Comparison of ENCODE assay signal across 16 cellular contexts in the genomic region with DNA sequence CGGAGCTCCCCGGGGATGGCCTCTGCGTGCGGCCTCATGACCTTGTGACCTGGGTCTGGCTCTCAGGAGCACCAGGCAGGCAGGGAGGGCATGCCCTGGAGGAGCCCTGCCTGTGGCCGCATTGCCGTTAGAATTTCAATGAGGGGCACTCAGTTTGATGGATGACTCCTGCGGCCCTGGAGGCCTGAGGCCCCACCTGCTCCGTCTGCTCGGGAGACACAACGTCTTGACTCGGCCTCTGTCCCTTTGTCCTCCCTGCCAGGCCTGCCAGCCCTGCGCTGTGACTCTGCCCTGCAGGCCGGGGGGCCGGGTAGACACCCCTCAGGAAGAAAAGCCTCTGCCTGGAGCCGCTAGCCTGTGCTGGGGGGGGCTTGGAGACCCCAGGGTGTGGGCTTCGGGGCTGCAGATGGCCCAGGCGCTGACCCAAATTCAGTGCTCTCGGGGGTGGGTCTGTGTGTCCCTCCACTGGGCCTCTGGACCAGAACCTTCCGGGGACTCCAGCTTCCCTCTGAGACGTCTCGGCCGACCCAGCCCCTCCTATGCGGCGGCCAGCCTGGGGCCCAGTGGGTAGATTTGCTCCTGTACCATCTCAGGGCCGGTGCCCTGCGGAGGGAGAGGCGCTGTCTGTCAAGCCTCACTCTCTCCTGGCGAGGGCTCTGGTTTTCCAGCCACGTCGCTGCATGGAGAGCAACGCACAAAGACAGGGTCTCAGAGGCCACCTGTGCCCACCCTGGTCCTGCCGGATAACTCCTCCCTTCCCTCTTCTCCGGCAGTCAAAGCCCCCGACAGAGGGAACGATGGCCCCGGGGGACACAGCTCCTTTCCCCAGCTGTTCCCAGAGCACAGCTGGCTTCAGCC. TPM values are rescaled to one million over a fixed set of nuclear protein-coding genes. Genes with fewer than 3 reads are reported as not detected.
DNase-seq lines count a peak whose midpoint lies in the region; ATAC-seq and TF ChIP-seq lines count a peak whose summit lies in the region.
"Had no signal": no experiment of that assay in that cellular context is flagged by ENCODE, and none has a peak within 500 bp of the region (broad histone marks: within the 10 kb centered on the region; RNA-seq: fewer than 3 reads in every experiment).

No MANE protein-coding gene starts in this region.

- H3K9me3 Mint-ChIP-seq in glutamatergic neuron (ENCODE audit: unreplicated experiment): peaks cover 7% of the 10 kb centered on the region
- H3K9me3 Mint-ChIP-seq in neural crest cell: no peaks in the 10 kb centered on the region

- ATAC-seq in upper lobe of left lung (ENCODE audit: low FRiP score in 2 of 2): peak; percentile 5 to 14

- H3K4me1 ChIP-seq in upper lobe of left lung: no peaks in the 10 kb centered on the region
- H3K4me1 ChIP-seq in prostate gland (replicated peaks): no peaks in the 10 kb centered on the region

- TF ChIP-seq EP300 in upper lobe of left lung (IDR thresholded peaks at IDR 0.05): no peak

- H3K27me3 Mint-ChIP-seq in glutamatergic neuron (ENCODE audit: unreplicated experiment) (peaks cover 10% of the 10 kb centered on the region), neural crest cell (ENCODE audit: low read depth) (peaks cover 27% of the 10 kb centered on the region)

- TF ChIP-seq POLR2A in upper lobe of left lung (IDR thresholded peaks at IDR 0.05) (no peak), prostate gland (IDR thresholded peaks at IDR 0.05) (no peak)

- H3K36me3 ChIP-seq in upper lobe of left lung: no peaks in the 10 kb centered on the region
- no peaks in the 10 kb centered on the region for H3K36me3 ChIP-seq in prostate gland
- H3K36me3 ChIP-seq: BLaER1 treated with 17β-estradiol and CSF1 and Interleukin-3, amounts not matched to agents 10 nM and 100 nM had no signal

- H3K4me3 Mint-ChIP-seq in glutamatergic neuron (ENCODE audit: unreplicated experiment) (no peak overlapping the region), neural crest cell (peak overlapping the region; percentile 39)

- H3K27ac Mint-ChIP-seq in glutamatergic neuron (ENCODE audit: unreplicated experiment) (peak overlapping the region; percentile 59), neural crest cell (ENCODE audit: unreplicated experiment) (peak overlapping the region; percentile 91)

- intact Hi-C loops in prostate gland (cut with DNase I): no loop called here

- TF ChIP-seq CTCF in glutamatergic neuron (IDR thresholded peaks at IDR 0.05; ENCODE audit: partially characterized antibody, unreplicated experiment): no peak
- no peak for TF ChIP-seq CTCF in neural crest cell (conservative IDR thresholded peaks at IDR 0.05)
- no peak for TF ChIP-seq CTCF in upper lobe of left lung (IDR thresholded peaks at IDR 0.05)
- TF ChIP-seq CTCF in prostate gland (IDR thresholded peaks at IDR 0.05): no peak

- no peak overlapping the region for H3K27ac ChIP-seq in upper lobe of left lung
- H3K27ac ChIP-seq in prostate gland: no peak overlapping the region
- H3K27ac ChIP-seq: GM23248 had no signal

- H3K4me1 Mint-ChIP-seq in glutamatergic neuron (ENCODE audit: low read depth, unreplicated experiment) (peaks cover 4% of the 10 kb centered on the region), neural crest cell (peaks cover 29% of the 10 kb centered on the region)

- H3K9me3 ChIP-seq in upper lobe of left lung (no peaks in the 10 kb centered on the region), prostate gland (no peaks in the 10 kb centered on the region)
- H3K9me3 ChIP-seq: BLaER1 treated with 17β-estradiol and CSF1 and Interleukin-3, amounts not matched to agents 10 nM and 100 nM had no signal

- WGBS in upper lobe of left lung, 2 donors: 60 to 65% methylated on average over 18 to 34 of the region's 36 CpGs
- 65% methylated on average over 35 of the region's 36 CpGs for WGBS in prostate gland

- no peak overlapping the region for H3K4me3 ChIP-seq in upper lobe of left lung
- no peak overlapping the region for H3K4me3 ChIP-seq in prostate gland
- H3K4me3 ChIP-seq: BLaER1 treated with 17β-estradiol and CSF1 and Interleukin-3, amounts not matched to agents 10 nM and 100 nM; GM23248 had no signal

- H3K27me3 ChIP-seq in upper lobe of left lung (no peaks in the 10 kb centered on the region), prostate gland (replicated peaks; ENCODE audit: insufficient read depth) (no peaks in the 10 kb centered on the region)
- H3K27me3 ChIP-seq: BLaER1 treated with 17β-estradiol and CSF1 and Interleukin-3, amounts not matched to agents 10 nM and 100 nM had no signal

- H3K36me3 Mint-ChIP-seq in glutamatergic neuron (ENCODE audit: unreplicated experiment) (no peaks in the 10 kb centered on the region), neural crest cell (ENCODE audit: low read depth) (no peaks in the 10 kb centered on the region)

- peak; percentile 25 for DNase-seq in activated CD4-positive, CD25-positive, alpha-beta regulatory T cell treated with anti-CD3 and anti-CD28 coated beads, Interleukin-2, amount 50 U/mL, for 72 hours
- no peak for DNase-seq in activated CD4-positive, CD25-positive, alpha-beta regulatory T cell (lab: John Stamatoyannopoulos, UW)
- DNase-seq in glutamatergic neuron: peak; percentile 68
- peak; percentile 37 for DNase-seq in neural crest cell (ENCODE audit: low read depth, low spot score)
- peak in 1 of 2 donors; percentile 74 for DNase-seq in upper lobe of left lung
- DNase-seq in NCI-H2171 treated with DMSO at 0.1 percent for 48 hours (lab: John Stamatoyannopoulos, UW): no peak
- no peak for DNase-seq in prostate gland (ENCODE audit: low spot score)
- DNase-seq in DMS 273 (lab: John Stamatoyannopoulos, UW; ENCODE audit: unreplicated experiment): no peak
- DNase-seq: 8988T, GM23248, KG1, NCI-H1092, NCI-H1694, NCI-H446 treated with DMSO at 0.1 percent for 48 hours, NCI-H748 treated with DMSO at 0.1 percent for 48 hours had no signal

RNA-seq across cellular contexts. Expression of gene TOLLIP, which starts 39.9 kb away (rescaled TPM):
- total RNA-seq in glutamatergic neuron (ENCODE audit: unreplicated experiment) (67.5 TPM), neural crest cell (38.0 and 40.3 TPM in 2 replicates), upper lobe of left lung (10 to 100 TPM; 39.5 to 97.4 (median 53.4) TPM), prostate gland (100 to 1,000 TPM in 1 of 2 donors, 10 to 100 TPM in 1; 72.8 to 161 TPM)

RNA-seq across cellular contexts. Expression of gene BRSK2, which starts 40.4 kb away (rescaled TPM):
- total RNA-seq in glutamatergic neuron (ENCODE audit: unreplicated experiment) (207 TPM), neural crest cell (59.9 and 72.5 TPM in 2 replicates), upper lobe of left lung (under 1 TPM in 4 of 6 donors, not detected in 2; 0.11 to 0.54 (median 0.25) TPM), prostate gland (10 to 100 TPM in 1 of 2 donors, under 1 TPM in 1; 0.96 to 29.7 TPM)

Comparison
In these comparisons a context has a peak if more than half of its experiments do, and no peak if none do; other contexts are left out.
1. DNase-seq: peak in activated CD4-positive, CD25-positive, alpha-beta regulatory T cell treated with anti-CD3 and anti-CD28 coated beads, Interleukin-2, amount 50 U/mL, for 72 hours (single experiment), glutamatergic neuron (single experiment) and neural crest cell (single experiment); none in activated CD4-positive, CD25-positive, alpha-beta regulatory T cell (0 of 4), NCI-H2171 treated with DMSO at 0.1 percent for 48 hours (single experiment), prostate gland (single experiment) and DMS 273 (single experiment).